Comparison of ENCODE assay signal across 1 cellular context in genomic region chr1:234599617-234600417, GRCh38.
TF ChIP-seq lines count a peak whose summit lies in the region.

No MANE protein-coding gene starts in this region.

TF ChIP-seq in HepG2, 621 proteins besides CTCF, POLR2A, EP300 and RAD21 (continued from another document and continues in another):
- no peak for TF ChIP-seq DMTF1 (CRISPR knock-in tag; IDR thresholded peaks at IDR 0.05)
- no peak for TF ChIP-seq RORA (CRISPR knock-in tag; IDR thresholded peaks at IDR 0.05)
- TF ChIP-seq ZHX2 (IDR thresholded peaks at IDR 0.05; ENCODE audit: low read depth): no peak
- peak; percentile 89; the same call in 1 of the 2 replicates for TF ChIP-seq ZHX2 (CRISPR knock-in tag; IDR thresholded peaks at IDR 0.05; ENCODE audit: borderline replicate concordance)
- TF ChIP-seq RBM22 (optimal IDR thresholded peaks at IDR 0.05; ENCODE audit: low read length): no peak
- TF ChIP-seq SP5 (CRISPR knock-in tag; IDR thresholded peaks at IDR 0.05; ENCODE audit: borderline replicate concordance, low read depth): peak; percentile 61; the same call in 1 of the 2 replicates
- TF ChIP-seq KDM5B (CRISPR knock-in tag; IDR thresholded peaks at IDR 0.05; ENCODE audit: borderline replicate concordance): peak; percentile 88; the same call in 1 of the 2 replicates
- peak; percentile 86 for TF ChIP-seq TEAD3 (CRISPR knock-in tag; optimal IDR thresholded peaks at IDR 0.05; ENCODE audit: borderline replicate concordance)
- TF ChIP-seq ETV5 (CRISPR knock-in tag; IDR thresholded peaks at IDR 0.05; ENCODE audit: borderline replicate concordance): no peak; the same call in 1 of the 2 replicates
- peak; percentile 80; the same call in 1 of the 2 replicates for TF ChIP-seq ARNTL (CRISPR knock-in tag; IDR thresholded peaks at IDR 0.05)
- TF ChIP-seq ZMYM4 (CRISPR knock-in tag; IDR thresholded peaks at IDR 0.05): peak; percentile 65; the same call in 1 of the 2 replicates
- 0 out of 2 replicates have a peak, but pooled peaks have one; percentile 16 for TF ChIP-seq HBP1 (CRISPR knock-in tag; IDR thresholded peaks at IDR 0.05; ENCODE audit: low read depth)
- TF ChIP-seq SNAI1 (CRISPR knock-in tag; IDR thresholded peaks at IDR 0.05; ENCODE audit: borderline replicate concordance): peak; percentile 40; the same call in 1 of the 2 replicates
- TF ChIP-seq ZNF446 (CRISPR knock-in tag; IDR thresholded peaks at IDR 0.05): peak; percentile 95
- TF ChIP-seq POLR2AphosphoS2 (IDR thresholded peaks at IDR 0.05; ENCODE audit: low read depth, low read length): no peak
- TF ChIP-seq HOXD1 (CRISPR knock-in tag; IDR thresholded peaks at IDR 0.05): no peak; the same call in 1 of the 2 replicates
- no peak for TF ChIP-seq SYNCRIP (IDR thresholded peaks at IDR 0.05; ENCODE audit: insufficient read depth, low read depth, low read length)
- TF ChIP-seq ATF6 (CRISPR knock-in tag; conservative IDR thresholded peaks at IDR 0.05): no peak
- TF ChIP-seq ZNF496 (CRISPR knock-in tag; IDR thresholded peaks at IDR 0.05; ENCODE audit: insufficient replicate concordance): no peak
- TF ChIP-seq GPBP1L1 (CRISPR knock-in tag; IDR thresholded peaks at IDR 0.05): no peak
- no peak for TF ChIP-seq MYNN (CRISPR knock-in tag; IDR thresholded peaks at IDR 0.05; ENCODE audit: low read depth)
- TF ChIP-seq PAXIP1 (CRISPR knock-in tag; conservative IDR thresholded peaks at IDR 0.05): no peak; the same call in 1 of the 2 replicates
- TF ChIP-seq IRF1 (CRISPR knock-in tag; IDR thresholded peaks at IDR 0.05; ENCODE audit: low read depth): no peak
- peak; percentile 37; the same call in 1 of the 2 replicates for TF ChIP-seq GATAD1 (CRISPR knock-in tag; IDR thresholded peaks at IDR 0.05)
- peak; percentile 81 for TF ChIP-seq PRDM15 (CRISPR knock-in tag; IDR thresholded peaks at IDR 0.05)
- TF ChIP-seq MXD4 (CRISPR knock-in tag; IDR thresholded peaks at IDR 0.05): peak; percentile 79
- TF ChIP-seq GRHL1 (CRISPR knock-in tag; conservative IDR thresholded peaks at IDR 0.05): no peak
- TF ChIP-seq ZNF329 (CRISPR knock-in tag; IDR thresholded peaks at IDR 0.05; ENCODE audit: low read depth): peak; percentile 78; the same call in 1 of the 2 replicates
- TF ChIP-seq ZNF3 (CRISPR knock-in tag; IDR thresholded peaks at IDR 0.05): no peak; the same call in 1 of the 2 replicates
- peak; percentile 67; the same call in 1 of the 2 replicates for TF ChIP-seq ZNF354B (CRISPR knock-in tag; IDR thresholded peaks at IDR 0.05)
- no peak for TF ChIP-seq NBN (conservative IDR thresholded peaks at IDR 0.05)
